Comparison of ENCODE assay signal across 13 cellular contexts in the genomic region with DNA sequence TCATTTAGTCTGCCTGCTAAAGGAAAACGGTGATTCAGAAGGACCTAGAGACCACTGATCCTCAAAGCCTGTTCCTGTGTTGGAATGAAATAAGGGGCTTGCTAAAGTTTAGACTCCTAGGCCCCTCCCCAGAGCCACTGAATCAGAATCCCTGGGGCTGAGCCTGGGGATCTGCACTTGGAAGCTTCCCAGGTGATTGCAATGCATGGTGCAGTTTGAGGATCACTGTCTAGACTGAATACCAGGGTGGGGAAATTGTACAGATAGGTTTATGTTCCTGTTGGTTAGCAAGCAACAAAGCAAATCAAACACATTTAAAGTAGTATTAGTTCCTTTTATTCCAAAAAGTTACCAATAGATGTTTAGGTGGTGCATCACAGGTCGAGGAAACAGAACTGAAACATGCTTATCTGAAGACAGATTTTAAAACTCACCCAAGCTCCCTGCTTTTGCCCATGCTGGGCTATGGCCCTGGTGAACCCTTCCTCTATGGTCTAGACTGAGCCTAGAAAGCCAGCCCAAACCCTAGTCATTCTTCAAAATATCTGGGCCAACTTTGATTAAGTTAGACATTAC.
"Had no signal": no experiment of that assay in that cellular context is flagged by ENCODE, and none has a peak within 500 bp of the region (broad histone marks: within the 10 kb centered on the region; RNA-seq: fewer than 3 reads in every experiment).

No MANE protein-coding gene starts in this region.

- H3K27ac ChIP-seq: adrenal gland, tibial artery, VCaP had no signal

- H3K27me3 ChIP-seq: adrenal gland, tibial artery had no signal

- H3K4me3 ChIP-seq: adrenal gland, tibial artery had no signal

- H3K36me3 Mint-ChIP-seq: brain had no signal

- H3K9me3 ChIP-seq: adrenal gland, tibial artery had no signal

- H3K4me3 Mint-ChIP-seq: activated naive CD4-positive, alpha-beta T cell treated with anti-CD3 and anti-CD28 coated beads, Interleukin-2, amount 10 ng/mL, durations not matched to agents 7 days and 5 days; brain had no signal

- H3K9me3 Mint-ChIP-seq: activated naive CD4-positive, alpha-beta T cell treated with anti-CD3 and anti-CD28 coated beads, Interleukin-2, amount 10 ng/mL, durations not matched to agents 7 days and 5 days; activated T-helper 2 cell treated with anti-CD3 and anti-CD28 coated beads, Interferon-gamma antibody, Interleukin-2, Interleukin-4, amounts not matched to agents 10 μg/mL and 5 μg/mL and 100 μg/mL, durations not matched to agents 14 hours and 24 hours and 36 hours; brain had no signal

- FAIRE-seq: islet of Langerhans had no signal

- DNase-seq: activated CD4-positive, alpha-beta T cell treated with anti-CD3 and anti-CD28 coated beads for 48 hours; activated naive CD4-positive, alpha-beta T cell treated with anti-CD3 and anti-CD28 coated beads, Interleukin-2, amount 10 ng/mL, durations not matched to agents 7 days and 5 days; adrenal gland; glutamatergic neuron; mesendoderm; stimulated activated CD4-positive, alpha-beta T cell treated with anti-CD3 and anti-CD28 coated beads, Interleukin-4, amount 100 ng/mL, for 4 hours; T1000; tibial artery had no signal

- ATAC-seq: left lobe of liver had no signal

- H3K27me3 Mint-ChIP-seq: activated naive CD4-positive, alpha-beta T cell treated with anti-CD3 and anti-CD28 coated beads, Interleukin-2, amount 10 ng/mL, durations not matched to agents 7 days and 5 days had no signal

- H3K27ac Mint-ChIP-seq: activated naive CD4-positive, alpha-beta T cell treated with anti-CD3 and anti-CD28 coated beads, Interleukin-2, amount 10 ng/mL, durations not matched to agents 7 days and 5 days; activated T-helper 2 cell treated with anti-CD3 and anti-CD28 coated beads, Interferon-gamma antibody, Interleukin-2, Interleukin-4, amounts not matched to agents 10 μg/mL and 5 μg/mL and 100 μg/mL, durations not matched to agents 14 hours and 24 hours and 36 hours; brain had no signal
